Comparison of ENCODE assay signal across 18 cellular contexts in genomic region chr5:111447822-111448221, GRCh38.
DNase-seq lines count a peak whose midpoint lies in the region; ATAC-seq and TF ChIP-seq lines count a peak whose summit lies in the region.
"Had no signal": no experiment of that assay in that cellular context is flagged by ENCODE, and none has a peak within 500 bp of the region (broad histone marks: within the 10 kb centered on the region; RNA-seq: fewer than 3 reads in every experiment).

No MANE protein-coding gene starts in this region.

- TF ChIP-seq POLR2A in heart left ventricle (IDR thresholded peaks at IDR 0.05) = no peak

- H3K9me3 ChIP-seq in CD4-positive, alpha-beta T cell (ENCODE audit: control insufficient read depth, low read length) = no peaks in the 10 kb centered on the region
- H3K9me3 ChIP-seq in T-helper 17 cell (ENCODE audit: control insufficient read depth, low read length, poor library complexity, severe bottlenecking) (no peaks in the 10 kb centered on the region), heart left ventricle (no peaks in the 10 kb centered on the region), lower lobe of right lung (no peaks in the 10 kb centered on the region)
- H3K9me3 ChIP-seq: HAP-1, mucosa of descending colon, testis had no signal

- no peak for DNase-seq in CD4-positive, alpha-beta T cell
- DNase-seq in DMS79 (lab: John Stamatoyannopoulos, UW) = peak; percentile 80
- DNase-seq in NCI-H1930 (lab: John Stamatoyannopoulos, UW) = peak; percentile 14 to 19
- DNase-seq in T-helper 17 cell = no peak
- DNase-seq in SHP77 treated with DMSO at 0.1 percent for 48 hours (lab: John Stamatoyannopoulos, UW) = no peak
- no peak for DNase-seq in amniotic stem cell (lab: John Stamatoyannopoulos, UW)
- DNase-seq in heart left ventricle = no peak
- no peak for DNase-seq in lower lobe of right lung
- DNase-seq: activated CD4-positive, alpha-beta T cell treated with anti-CD3 and anti-CD28 coated beads for 4 hours; activated CD8-positive, alpha-beta memory T cell treated with anti-CD3 and anti-CD28 coated beads, Interleukin-2, amount 50 U/mL, for 48 hours; activated naive CD8-positive, alpha-beta T cell treated with anti-CD3 and anti-CD28 coated beads for 36 hours; MM.1S; mucosa of descending colon; stimulated activated CD4-positive, alpha-beta T cell treated with anti-CD3 and anti-CD28 coated beads, Interleukin-4, amount 100 ng/mL, for 24 hours; T1000; testis had no signal

- no peaks in the 10 kb centered on the region for H3K36me3 ChIP-seq in heart left ventricle
- H3K36me3 ChIP-seq in lower lobe of right lung = no peaks in the 10 kb centered on the region
- H3K36me3 ChIP-seq: HAP-1 had no signal

- intact Hi-C loops in CD4-positive, alpha-beta T cell (cut with DNase I, micrococcal nuclease) = no loop called here
- intact Hi-C loops in heart left ventricle (cut with DNase I) = no loop called here
- intact Hi-C loops in lower lobe of right lung (cut with DNase I) = no loop called here

- ATAC-seq in CD4-positive, alpha-beta T cell (ENCODE audit: poor library complexity) = no peak
- no peak for ATAC-seq in T-helper 17 cell
- no peak for ATAC-seq in heart left ventricle
- no peak for ATAC-seq in lower lobe of right lung
- ATAC-seq: mucosa of descending colon, Right ventricle myocardium inferior had no signal

- H3K4me3 ChIP-seq in heart left ventricle (no peak overlapping the region), lower lobe of right lung (no peak overlapping the region)
- H3K4me3 ChIP-seq: HAP-1, mucosa of descending colon, testis had no signal

- no peaks in the 10 kb centered on the region for H3K27me3 ChIP-seq in CD4-positive, alpha-beta T cell (ENCODE audit: control insufficient read depth, insufficient read depth, low read length)
- H3K27me3 ChIP-seq in heart left ventricle (no peaks in the 10 kb centered on the region), lower lobe of right lung (ENCODE audit: low read depth) (no peaks in the 10 kb centered on the region)
- H3K27me3 ChIP-seq: testis had no signal

- POLR2A ChIA-PET in CD4-positive, alpha-beta T cell (lab: Charles Lee) = interaction anchor here (1.3 kb wide), 1 partner anchor 379 kb away, joined by 3 read pairs; no protein-coding TSS in a partner anchor

- H3K27ac Mint-ChIP-seq in CD4-positive, alpha-beta T cell = peak overlapping the region; percentile 29
- H3K27ac Mint-ChIP-seq in T-helper 17 cell = peak overlapping the region; percentile 19
- H3K27ac Mint-ChIP-seq: activated naive CD8-positive, alpha-beta T cell treated with anti-CD3 and anti-CD28 coated beads for 36 hours had no signal

- 29 to 48% (median 35%) methylated on average over 2 of the region's 2 CpGs for WGBS in heart left ventricle, 4 donors

- H3K27ac ChIP-seq in CD4-positive, alpha-beta T cell (ENCODE audit: low read depth, low read length) = no peak overlapping the region
- H3K27ac ChIP-seq in heart left ventricle = no peak overlapping the region
- H3K27ac ChIP-seq in lower lobe of right lung = no peak overlapping the region
- H3K27ac ChIP-seq: testis had no signal

- H3K4me1 ChIP-seq in heart left ventricle (no peaks in the 10 kb centered on the region), lower lobe of right lung (no peaks in the 10 kb centered on the region)
- H3K4me1 ChIP-seq: HAP-1, testis had no signal

- CTCF ChIA-PET in CD4-positive, alpha-beta T cell (lab: Charles Lee) = no interaction called here

- no peak for TF ChIP-seq CTCF in CD4-positive, alpha-beta T cell (IDR thresholded peaks at IDR 0.05)
- TF ChIP-seq CTCF in heart left ventricle (IDR thresholded peaks at IDR 0.05) = no peak
- TF ChIP-seq CTCF in lower lobe of right lung (IDR thresholded peaks at IDR 0.05) = no peak

- H3K9me3 Mint-ChIP-seq in CD4-positive, alpha-beta T cell = no peaks in the 10 kb centered on the region
- H3K9me3 Mint-ChIP-seq: activated naive CD8-positive, alpha-beta T cell treated with anti-CD3 and anti-CD28 coated beads for 36 hours had no signal

- H3K4me1 Mint-ChIP-seq in CD4-positive, alpha-beta T cell (ENCODE audit: low read depth) = peaks cover 52% of the 10 kb centered on the region
- peaks cover 28% of the 10 kb centered on the region for H3K4me1 Mint-ChIP-seq in T-helper 17 cell

- no peaks in the 10 kb centered on the region for H3K27me3 Mint-ChIP-seq in CD4-positive, alpha-beta T cell
- no peaks in the 10 kb centered on the region for H3K27me3 Mint-ChIP-seq in T-helper 17 cell
- H3K27me3 Mint-ChIP-seq: activated naive CD8-positive, alpha-beta T cell treated with anti-CD3 and anti-CD28 coated beads for 36 hours had no signal

- no peak overlapping the region for H3K4me3 Mint-ChIP-seq in CD4-positive, alpha-beta T cell
- H3K4me3 Mint-ChIP-seq in T-helper 17 cell = no peak overlapping the region
- H3K4me3 Mint-ChIP-seq: activated naive CD8-positive, alpha-beta T cell treated with anti-CD3 and anti-CD28 coated beads for 36 hours had no signal

- peaks cover 86% of the 10 kb centered on the region for H3K36me3 Mint-ChIP-seq in CD4-positive, alpha-beta T cell (ENCODE audit: low read depth)
- peaks cover 13% of the 10 kb centered on the region for H3K36me3 Mint-ChIP-seq in T-helper 17 cell (ENCODE audit: low read depth)

Comparison
In these comparisons a context has a peak if more than half of its experiments do, and no peak if none do; other contexts are left out.
1. DNase-seq: peak in DMS79 (single experiment) and NCI-H1930 (2 of 2); none in CD4-positive, alpha-beta T cell (0 of 10), T-helper 17 cell (0 of 3), SHP77 treated with DMSO at 0.1 percent for 48 hours (single experiment), amniotic stem cell (single experiment), heart left ventricle (0 of 5) and lower lobe of right lung (single experiment).